ENCODE assay signal across 20 cellular contexts in genomic region chr16:762595-763268, GRCh38. TPM values are rescaled to one million over a fixed set of nuclear protein-coding genes. Genes with fewer than 3 reads are reported as not detected.
A peak's percentile ranks its signal among the peaks of the same experiment; 100 is the strongest.
DNase-seq lines count a peak whose midpoint lies in the region; ATAC-seq, FAIRE-seq and TF ChIP-seq lines count a peak whose summit lies in the region.
"Had no signal": no experiment of that assay in that cellular context is flagged by ENCODE, and none has a peak within 500 bp of the region (broad histone marks: within the 10 kb centered on the region; RNA-seq: fewer than 3 reads in every experiment).

No MANE protein-coding gene starts in this region.

- intact Hi-C loops in Right ventricle myocardium inferior (cut with DNase I), result no loop called here
- intact Hi-C loops in cardiac septum (cut with DNase I), result no loop called here
- intact Hi-C loops in Caco-2 (cut with micrococcal nuclease; ENCODE audit: unreplicated experiment), result no loop called here

- H3K56ac ChIP-seq in H1 (replicated peaks; ENCODE audit: insufficient read length, low read depth, low read length), result no peak overlapping the region

- no peaks in the 10 kb centered on the region for H4K20me1 ChIP-seq in H1 (replicated peaks in 1 of 2; ENCODE audit: control insufficient read depth in 1 of 2, insufficient read depth in 2 of 2, low read length in 2 of 2)

- H3K79me1 ChIP-seq in H1 (ENCODE audit: low read depth, low read length), result no peaks in the 10 kb centered on the region

- no peak overlapping the region for H3K4me2 ChIP-seq in H1 (ENCODE audit: insufficient read depth in 1 of 2, low read depth in 2 of 2, low read length in 2 of 2)

- no peak overlapping the region for H2BK20ac ChIP-seq in H1 (ENCODE audit: low read length)

- 0 out of 2 replicates have a peak overlapping the region, but pooled peaks have one; percentile 68 for H2BK5ac ChIP-seq in H1 (ENCODE audit: low read depth, low read length)

- no peak for ATAC-seq in Right ventricle myocardium inferior
- ATAC-seq in stimulated activated effector memory CD8-positive, alpha-beta T cell treated with anti-CD3 and anti-CD28 coated beads, Interleukin-12 subunit alpha, Interleukin-12 subunit beta, amount 100 ng/mL, for 72 hours, result peak; percentile 4

- no peak overlapping the region for H3K4me3 Mint-ChIP-seq in stimulated activated effector memory CD8-positive, alpha-beta T cell treated with anti-CD3 and anti-CD28 coated beads, Interleukin-12 subunit alpha, Interleukin-12 subunit beta, amount 100 ng/mL, for 72 hours
- H3K4me3 Mint-ChIP-seq in Caco-2 (ENCODE audit: unreplicated experiment), result no peak overlapping the region
- H3K4me3 Mint-ChIP-seq: CD4-positive, alpha-beta memory T cell had no signal

- TF ChIP-seq EP300 in Ishikawa (IDR thresholded peaks at IDR 0.05; ENCODE audit: borderline replicate concordance) (no peak), H1 (IDR thresholded peaks at IDR 0.05; ENCODE audit: borderline replicate concordance in 1 of 2, low read depth in 2 of 2, low read length in 2 of 2) (no peak)

- H3K9me3 ChIP-seq in H1 (ENCODE audit: insufficient read depth in 2 of 2, low read depth in 1 of 2, low read length in 1 of 2), result no peaks in the 10 kb centered on the region
- no peaks in the 10 kb centered on the region for H3K9me3 ChIP-seq in Caco-2
- H3K9me3 ChIP-seq: HAP-1 had no signal

- H3K23me2 ChIP-seq in H1 (ENCODE audit: low read depth, low read length), result no peaks in the 10 kb centered on the region

- H4K91ac ChIP-seq in H1 (replicated peaks; ENCODE audit: insufficient read length, low read length), result no peak overlapping the region

- BruUV-seq in Caco-2 (replicated peaks; lab: Mats Ljungman, UMichigan), result no TSS peak

- no peak overlapping the region for H3K18ac ChIP-seq in H1 (ENCODE audit: extremely low read depth, low read length)

- H3K36me3 ChIP-seq in H1 (ENCODE audit: control insufficient read depth in 2 of 4, insufficient read depth in 4 of 4, low read length in 3 of 4) (no peaks in the 10 kb centered on the region), Caco-2 (ENCODE audit: control insufficient read depth, insufficient read depth, low read length) (no peaks in the 10 kb centered on the region)
- H3K36me3 ChIP-seq: HAP-1 had no signal

- no peaks in the 10 kb centered on the region for H3K9me3 Mint-ChIP-seq in stimulated activated effector memory CD8-positive, alpha-beta T cell treated with anti-CD3 and anti-CD28 coated beads, Interleukin-12 subunit alpha, Interleukin-12 subunit beta, amount 100 ng/mL, for 72 hours
- no peaks in the 10 kb centered on the region for H3K9me3 Mint-ChIP-seq in Caco-2 (ENCODE audit: unreplicated experiment)
- H3K9me3 Mint-ChIP-seq: CD4-positive, alpha-beta memory T cell had no signal

- no peak overlapping the region for H3K27ac Mint-ChIP-seq in stimulated activated effector memory CD8-positive, alpha-beta T cell treated with anti-CD3 and anti-CD28 coated beads, Interleukin-12 subunit alpha, Interleukin-12 subunit beta, amount 100 ng/mL, for 72 hours
- H3K27ac Mint-ChIP-seq in Caco-2 (ENCODE audit: unreplicated experiment), result no peak overlapping the region
- H3K27ac Mint-ChIP-seq: CD4-positive, alpha-beta memory T cell had no signal

- no peak for TF ChIP-seq POLR2A in H1 (IDR thresholded peaks at IDR 0.05; ENCODE audit: control extremely low read depth in 1 of 2, low read depth in 2 of 2, low read length in 2 of 2)

- no peak overlapping the region for H2BK120ac ChIP-seq in H1 (replicated peaks; ENCODE audit: low read depth, low read length)

- POLR2A ChIA-PET in H1 (lab: Charles Lee; ENCODE audit: partially characterized antibody) (interaction anchor here (0.8 to 2.9 kb wide), 6 partner anchors 10 to 56 kb away, joined by 3 to 8 read pairs (median 5); no protein-coding TSS in a partner anchor), Caco-2 (lab: Charles Lee) (no interaction called here)

- H3K4me1 ChIP-seq in H1 (replicated peaks in 1 of 4; ENCODE audit: control insufficient read depth in 3 of 4, insufficient read depth in 4 of 4, low read length in 3 of 4), result peaks cover 0 to 2% (median 0%) of the 10 kb centered on the region in 4 experiments; a peak in 1 of 7 replicates
- H3K4me1 ChIP-seq in Caco-2, result peaks cover 25% of the 10 kb centered on the region

- H3K27me3 ChIP-seq in H1 (replicated peaks in 1 of 4; ENCODE audit: control insufficient read depth in 3 of 4, extremely low read depth in 1 of 4, insufficient read depth in 3 of 4, low read length in 3 of 4) (no peaks in the 10 kb centered on the region), Caco-2 (replicated peaks; ENCODE audit: control insufficient read depth, insufficient read depth, low read length) (no peaks in the 10 kb centered on the region)

- no peak overlapping the region for H3K14ac ChIP-seq in H1 (ENCODE audit: insufficient read length)

- no peaks in the 10 kb centered on the region for H3K36me3 Mint-ChIP-seq in stimulated activated effector memory CD8-positive, alpha-beta T cell treated with anti-CD3 and anti-CD28 coated beads, Interleukin-12 subunit alpha, Interleukin-12 subunit beta, amount 100 ng/mL, for 72 hours
- H3K36me3 Mint-ChIP-seq in Caco-2 (ENCODE audit: insufficient read depth, unreplicated experiment), result peaks cover 3% of the 10 kb centered on the region
- H3K36me3 Mint-ChIP-seq: CD4-positive, alpha-beta memory T cell had no signal

- no peak for TF ChIP-seq CTCF in H1 (IDR thresholded peaks at IDR 0.05; ENCODE audit: control extremely low read depth in 1 of 3, insufficient read depth in 1 of 3, low read depth in 1 of 3, low read length in 3 of 3)
- TF ChIP-seq CTCF in Caco-2 (IDR thresholded peaks at IDR 0.05; ENCODE audit: insufficient read depth in 1 of 2, low read depth in 1 of 2, low read length in 1 of 2, severe bottlenecking in 1 of 2, unreplicated experiment in 1 of 2), result no peak

- H3K27me3 Mint-ChIP-seq in Caco-2 (ENCODE audit: insufficient read depth, unreplicated experiment), result no peaks in the 10 kb centered on the region

- H3K79me2 ChIP-seq in H1 (ENCODE audit: control insufficient read depth in 1 of 2, insufficient read depth in 2 of 2, low read length in 2 of 2), result no peaks in the 10 kb centered on the region

- 85% methylated on average over 12 of the region's 17 CpGs; no CpG with 5 or more reads in 1 of the 2 experiments for WGBS in H1 (ENCODE audit: extremely low coverage in 1 of 2, insufficient coverage in 1 of 2, insufficient read length in 1 of 2, insufficient replicate concordance in 2 of 2, low coverage in 1 of 2, low lambda C conversion rate in 2 of 2, missing lambda C conversion rate in 1 of 2), 2 experiments

- H3K27ac ChIP-seq in H1 (ENCODE audit: low read depth, low read length), result no peak overlapping the region
- H3K27ac ChIP-seq: C4-2B had no signal

- H2BK15ac ChIP-seq in H1 (ENCODE audit: low read length), result no peak overlapping the region

- peak; percentile 33 for DNase-seq in Right ventricle myocardium inferior (ENCODE audit: missing footprints)
- DNase-seq in cardiac septum (ENCODE audit: low spot score), result no peak
- DNase-seq in H1 (ENCODE audit: low read depth in 1 of 2, low spot score in 2 of 2), result no peak
- no peak for DNase-seq in stimulated activated effector memory CD8-positive, alpha-beta T cell treated with anti-CD3 and anti-CD28 coated beads, Interleukin-12 subunit alpha, Interleukin-12 subunit beta, amount 100 ng/mL, for 72 hours (ENCODE audit: low spot score in 2 of 2)
- DNase-seq in NOMO-1 (lab: John Stamatoyannopoulos, UW; ENCODE audit: unreplicated experiment in 2 of 2), result no peak
- no peak for DNase-seq in anterior cingulate cortex (lab: John Stamatoyannopoulos, UW)
- DNase-seq in Caco-2, result no peak
- DNase-seq: 8988T; ACHN; CD4-positive, alpha-beta memory T cell; DMS153; DND-41; GDM1; GOT3; IMR-90 had no signal

- peak overlapping the region; percentile 25; the same call in 1 of the 2 replicates for H4K8ac ChIP-seq in H1 (ENCODE audit: extremely low read depth, insufficient read depth, low read length)

- no peak overlapping the region for H2AK5ac ChIP-seq in H1 (ENCODE audit: low read depth, low read length)

- H2AFZ ChIP-seq in H1 (ENCODE audit: low read length), result no peak overlapping the region

- no peak overlapping the region for H4K5ac ChIP-seq in H1 (ENCODE audit: insufficient read length, low read depth, low read length)

- H3K4me3 ChIP-seq in H1 (ENCODE audit: extremely low read depth in 1 of 4, insufficient read depth in 2 of 4, low read depth in 3 of 4, low read length in 4 of 4) (no peak overlapping the region), Caco-2 (ENCODE audit: low read depth, low read length) (no peak overlapping the region)
- H3K4me3 ChIP-seq: HAP-1 had no signal

- no peak for TF ChIP-seq RAD21 in Ishikawa (IDR thresholded peaks at IDR 0.05; ENCODE audit: low read depth)
- TF ChIP-seq RAD21 in H1 (IDR thresholded peaks at IDR 0.05 in 1 of 2, conservative IDR thresholded peaks at IDR 0.05 in 1 of 2; ENCODE audit: low read depth in 2 of 2, low read length in 2 of 2), result no peak

- no peak overlapping the region for H3K9ac ChIP-seq in H1 (replicated peaks in 1 of 4; ENCODE audit: extremely low read depth in 1 of 4, low read depth in 3 of 4, low read length in 3 of 4)

- H3K4ac ChIP-seq in H1 (replicated peaks; ENCODE audit: insufficient read length, low read depth, low read length), result no peak overlapping the region

- CTCF ChIA-PET in H1 (lab: Charles Lee; ENCODE audit: partially characterized antibody) (interaction anchor here (0.5 to 5.0 kb wide), 8 partner anchors 14 to 183 kb away, joined by 3 to 38 read pairs (median 4); partner anchors contain the start of gene CIAO3), Caco-2 (lab: Charles Lee) (no interaction called here)

- H3K23ac ChIP-seq in H1 (ENCODE audit: insufficient read length), result no peak overlapping the region

- H2BK12ac ChIP-seq in H1 (ENCODE audit: low read depth, low read length), result no peak overlapping the region

- no peaks in the 10 kb centered on the region for H3K4me1 Mint-ChIP-seq in stimulated activated effector memory CD8-positive, alpha-beta T cell treated with anti-CD3 and anti-CD28 coated beads, Interleukin-12 subunit alpha, Interleukin-12 subunit beta, amount 100 ng/mL, for 72 hours
- H3K4me1 Mint-ChIP-seq in Caco-2 (ENCODE audit: low read depth, unreplicated experiment), result no peaks in the 10 kb centered on the region
- H3K4me1 Mint-ChIP-seq: CD4-positive, alpha-beta memory T cell had no signal

- no peak for FAIRE-seq in H1 (lab: Jason Lieb, UNC)
- FAIRE-seq: D721Med, GM12892 had no signal

RNA-seq across cellular contexts. Expression of gene MSLN, which starts 2.2 kb away (rescaled TPM):
- total RNA-seq in Right ventricle myocardium inferior (1.9 TPM), cardiac septum (not detected), Caco-2 (2022) (0.36 and 0.39 TPM in 2 replicates)
- total RNA-seq in H1 (2021; fragmentation: NEBNext Ultra II Directional; extraction: Animal tissue kit (Norgen Biotek cat#: 25700)), result 0.28 TPM in 1 of 2 replicates, not detected in the other
- polyA plus RNA-seq in H1 (2011; rRNA removed), result 0.31 and 0.50 TPM in 2 replicates
- 0.37 TPM for polyA plus RNA-seq in H1 (2011; cell fraction: cytosol; rRNA removed)
- 1.5 TPM for polyA plus RNA-seq in H1 (2011; cell fraction: nucleus; rRNA removed)
- polyA plus RNA-seq in H1 (2012, experiment 1 of 2), result 0.24 to 0.56 TPM (median 0.29 TPM) in 3 of 4 replicates, not detected in the other
- 0.18 TPM for polyA plus RNA-seq in H1 (2012, experiment 2 of 2)
- polyA plus RNA-seq in H1 (2013, experiment 1 of 2), result 0.51 TPM
- polyA plus RNA-seq in H1 (2013, experiment 2 of 2), result 0.18 TPM
- polyA minus RNA-seq in H1 (2011; rRNA and poly(A)+ RNA removed), result 0.44 TPM in 1 of 2 replicates, not detected in the other
- 1.9 TPM for polyA minus RNA-seq in H1 (2011; cell fraction: cytosol; rRNA and poly(A)+ RNA removed)
- 1.6 TPM for polyA minus RNA-seq in H1 (2011; cell fraction: nucleus; rRNA and poly(A)+ RNA removed)
- total RNA-seq: CD4-positive, alpha-beta memory T cell; IMR-90 had no signal
- polyA plus RNA-seq: CD4-positive, alpha-beta memory T cell had no signal

RNA-seq across cellular contexts. Expression of gene CIAO3, which starts 21.9 kb away (rescaled TPM):
- total RNA-seq in Right ventricle myocardium inferior, result 32.2 TPM
- 21.7 TPM for total RNA-seq in cardiac septum
- 20.4 and 21.0 TPM in 2 replicates for total RNA-seq in H1 (2021; fragmentation: NEBNext Ultra II Directional; extraction: Animal tissue kit (Norgen Biotek cat#: 25700))
- 20.0 and 29.6 TPM in 2 replicates for polyA plus RNA-seq in H1 (2011; rRNA removed)
- 22.4 TPM for polyA plus RNA-seq in H1 (2011; cell fraction: cytosol; rRNA removed)
- 97.6 TPM for polyA plus RNA-seq in H1 (2011; cell fraction: nucleus; rRNA removed)
- polyA plus RNA-seq in H1 (2012, experiment 1 of 2), result 14.5 to 22.5 TPM (median 20.0 TPM) in 4 replicates
- 20.5 TPM for polyA plus RNA-seq in H1 (2012, experiment 2 of 2)
- polyA plus RNA-seq in H1 (2013, experiment 1 of 2), result 10.8 TPM
- 10.0 TPM for polyA plus RNA-seq in H1 (2013, experiment 2 of 2)
- polyA minus RNA-seq in H1 (2011; rRNA and poly(A)+ RNA removed), result 17.6 and 21.1 TPM in 2 replicates
- 21.1 TPM for polyA minus RNA-seq in H1 (2011; cell fraction: cytosol; rRNA and poly(A)+ RNA removed)
- polyA minus RNA-seq in H1 (2011; cell fraction: nucleus; rRNA and poly(A)+ RNA removed), result 52.8 TPM
- total RNA-seq in Caco-2 (2022), result 42.9 and 44.5 TPM in 2 replicates

RNA-seq across cellular contexts. Expression of gene RPUSD1, which starts 25.4 kb away (rescaled TPM):
- total RNA-seq in Right ventricle myocardium inferior (9.7 TPM), cardiac septum (7.9 TPM), Caco-2 (2022) (42.2 and 44.0 TPM in 2 replicates)
- 32.2 and 32.7 TPM in 2 replicates for total RNA-seq in H1 (2021; fragmentation: NEBNext Ultra II Directional; extraction: Animal tissue kit (Norgen Biotek cat#: 25700))
- 61.8 and 81.8 TPM in 2 replicates for polyA plus RNA-seq in H1 (2011; rRNA removed)
- polyA plus RNA-seq in H1 (2011; cell fraction: cytosol; rRNA removed), result 45.2 TPM
- polyA plus RNA-seq in H1 (2011; cell fraction: nucleus; rRNA removed), result 71.6 TPM
- polyA plus RNA-seq in H1 (2012, experiment 1 of 2), result 17.8 to 34.1 TPM (median 33.0 TPM) in 4 replicates
- polyA plus RNA-seq in H1 (2012, experiment 2 of 2), result 35.0 TPM
- 24.4 TPM for polyA plus RNA-seq in H1 (2013, experiment 1 of 2)
- 24.6 TPM for polyA plus RNA-seq in H1 (2013, experiment 2 of 2)
- 13.4 and 17.4 TPM in 2 replicates for polyA minus RNA-seq in H1 (2011; rRNA and poly(A)+ RNA removed)
- polyA minus RNA-seq in H1 (2011; cell fraction: cytosol; rRNA and poly(A)+ RNA removed), result 23.9 TPM
- polyA minus RNA-seq in H1 (2011; cell fraction: nucleus; rRNA and poly(A)+ RNA removed), result 42.1 TPM

RNA-seq across cellular contexts. Expression of gene CHTF18, which starts 25.7 kb away (rescaled TPM):
- total RNA-seq in Right ventricle myocardium inferior (6.4 TPM), cardiac septum (7.1 TPM), Caco-2 (2022) (97.6 and 102 TPM in 2 replicates)
- total RNA-seq in H1 (2021; fragmentation: NEBNext Ultra II Directional; extraction: Animal tissue kit (Norgen Biotek cat#: 25700)), result 98.3 and 104 TPM in 2 replicates
- 75.3 and 156 TPM in 2 replicates for polyA plus RNA-seq in H1 (2011; rRNA removed)
- 87.5 TPM for polyA plus RNA-seq in H1 (2011; cell fraction: cytosol; rRNA removed)
- polyA plus RNA-seq in H1 (2011; cell fraction: nucleus; rRNA removed), result 592 TPM
- 72.1 to 113 TPM (median 103 TPM) in 4 replicates for polyA plus RNA-seq in H1 (2012, experiment 1 of 2)
- polyA plus RNA-seq in H1 (2012, experiment 2 of 2), result 43.8 TPM
- polyA plus RNA-seq in H1 (2013, experiment 1 of 2), result 70.5 TPM
- polyA plus RNA-seq in H1 (2013, experiment 2 of 2), result 59.1 TPM
- polyA minus RNA-seq in H1 (2011; rRNA and poly(A)+ RNA removed), result 18.1 and 20.4 TPM in 2 replicates
- 26.9 TPM for polyA minus RNA-seq in H1 (2011; cell fraction: cytosol; rRNA and poly(A)+ RNA removed)
- 90.8 TPM for polyA minus RNA-seq in H1 (2011; cell fraction: nucleus; rRNA and poly(A)+ RNA removed)

RNA-seq across cellular contexts. Expression of gene HAGHL, which starts 35.8 kb away (rescaled TPM):
- total RNA-seq in Right ventricle myocardium inferior (18.7 TPM), cardiac septum (10.9 TPM), Caco-2 (2022) (6.8 and 9.7 TPM in 2 replicates)
- 23.1 and 26.6 TPM in 2 replicates for total RNA-seq in H1 (2021; fragmentation: NEBNext Ultra II Directional; extraction: Animal tissue kit (Norgen Biotek cat#: 25700))
- 26.9 and 41.5 TPM in 2 replicates for polyA plus RNA-seq in H1 (2011; rRNA removed)
- 40.3 TPM for polyA plus RNA-seq in H1 (2011; cell fraction: cytosol; rRNA removed)
- polyA plus RNA-seq in H1 (2011; cell fraction: nucleus; rRNA removed), result 107 TPM
- polyA plus RNA-seq in H1 (2012, experiment 1 of 2), result 12.3 to 24.7 TPM (median 23.4 TPM) in 4 replicates
- polyA plus RNA-seq in H1 (2012, experiment 2 of 2), result 11.8 TPM
- polyA plus RNA-seq in H1 (2013, experiment 1 of 2), result 12.5 TPM
- polyA plus RNA-seq in H1 (2013, experiment 2 of 2), result 14.3 TPM
- 2.0 and 3.2 TPM in 2 replicates for polyA minus RNA-seq in H1 (2011; rRNA and poly(A)+ RNA removed)
- polyA minus RNA-seq in H1 (2011; cell fraction: cytosol; rRNA and poly(A)+ RNA removed), result 12.3 TPM
- polyA minus RNA-seq in H1 (2011; cell fraction: nucleus; rRNA and poly(A)+ RNA removed), result 15.1 TPM
